ENCODE assay signal across 1 cellular context in genomic region chr20:48738399-48739304, GRCh38.
TF ChIP-seq lines count a peak whose summit lies in the region.

No MANE protein-coding gene starts in this region.

TF ChIP-seq in HepG2, 621 proteins besides CTCF, POLR2A, EP300 and RAD21 (continued from another document and continues in another):
- TF ChIP-seq HMGXB3 (CRISPR knock-in tag; IDR thresholded peaks at IDR 0.05; ENCODE audit: borderline replicate concordance) (no peak), CHD4 (IDR thresholded peaks at IDR 0.05; ENCODE audit: borderline replicate concordance, low read length) (no peak), WIZ (CRISPR knock-in tag; IDR thresholded peaks at IDR 0.05) (no peak), ZNF18 (CRISPR knock-in tag; IDR thresholded peaks at IDR 0.05; ENCODE audit: insufficient replicate concordance) (peak; percentile 71), TBX2 (CRISPR knock-in tag; IDR thresholded peaks at IDR 0.05; ENCODE audit: borderline replicate concordance) (peak; percentile 70), GRHL1 (CRISPR knock-in tag; conservative IDR thresholded peaks at IDR 0.05) (no peak), ZSCAN31 (CRISPR knock-in tag; IDR thresholded peaks at IDR 0.05; ENCODE audit: low read depth) (no peak), NFYB (CRISPR knock-in tag; IDR thresholded peaks at IDR 0.05) (no peak), RNF2 (conservative IDR thresholded peaks at IDR 0.05; ENCODE audit: low read depth) (no peak), TP53 (CRISPR knock-in tag; conservative IDR thresholded peaks at IDR 0.05) (no peak), MLXIP (CRISPR knock-in tag; IDR thresholded peaks at IDR 0.05; ENCODE audit: borderline replicate concordance) (no peak), SRSF4 (IDR thresholded peaks at IDR 0.05; ENCODE audit: low read depth, low read length, poor library complexity, severe bottlenecking) (no peak), U2AF1 (optimal IDR thresholded peaks at IDR 0.05; ENCODE audit: low read depth, low read length) (no peak), FOXP4 (CRISPR knock-in tag; IDR thresholded peaks at IDR 0.05) (peak; percentile 73), HBP1 (CRISPR knock-in tag; IDR thresholded peaks at IDR 0.05; ENCODE audit: low read depth) (no peak), DBP (CRISPR knock-in tag; IDR thresholded peaks at IDR 0.05; ENCODE audit: not compliant biosample characterization) (no peak), TERF1 (CRISPR knock-in tag; IDR thresholded peaks at IDR 0.05) (no peak), PHF5A (CRISPR knock-in tag; IDR thresholded peaks at IDR 0.05; ENCODE audit: low read depth, unreplicated experiment) (no peak), NCOA1 (CRISPR knock-in tag; IDR thresholded peaks at IDR 0.05) (no peak), JUN (CRISPR knock-in tag; IDR thresholded peaks at IDR 0.05) (no peak; the same call in 1 of the 2 replicates), ZNF747 (CRISPR knock-in tag; IDR thresholded peaks at IDR 0.05; ENCODE audit: borderline replicate concordance) (0 out of 2 replicates have a peak, but pooled peaks have one; percentile 31), KDM5B (CRISPR knock-in tag; IDR thresholded peaks at IDR 0.05; ENCODE audit: borderline replicate concordance) (no peak; the same call in 1 of the 2 replicates), FOXK1 (CRISPR knock-in tag; IDR thresholded peaks at IDR 0.05; ENCODE audit: borderline replicate concordance, low read depth) (no peak; the same call in 1 of the 2 replicates), PHF21A (CRISPR knock-in tag; IDR thresholded peaks at IDR 0.05) (peak; percentile 51), ZMYM2 (CRISPR knock-in tag; IDR thresholded peaks at IDR 0.05) (no peak), SRY (CRISPR knock-in tag; IDR thresholded peaks at IDR 0.05) (peak; percentile 69; the same call in 1 of the 2 replicates), RBM22 (optimal IDR thresholded peaks at IDR 0.05; ENCODE audit: low read length) (no peak), ZBTB7A (CRISPR knock-in tag; IDR thresholded peaks at IDR 0.05) (no peak), PPARG (CRISPR knock-in tag; conservative IDR thresholded peaks at IDR 0.05) (no peak), ZNF652 (CRISPR knock-in tag; IDR thresholded peaks at IDR 0.05; ENCODE audit: borderline replicate concordance, low read depth) (no peak), ATF6 (CRISPR knock-in tag; conservative IDR thresholded peaks at IDR 0.05) (no peak), ZSCAN29 (CRISPR knock-in tag; conservative IDR thresholded peaks at IDR 0.05) (0 out of 2 replicates have a peak, but pooled peaks have one; percentile 85), HHEX (CRISPR knock-in tag; IDR thresholded peaks at IDR 0.05) (peak; percentile 72; the same call in 1 of the 2 replicates), ZSCAN5A (CRISPR knock-in tag; IDR thresholded peaks at IDR 0.05; ENCODE audit: borderline replicate concordance) (no peak), ZNF180 (CRISPR knock-in tag; IDR thresholded peaks at IDR 0.05; ENCODE audit: borderline replicate concordance, low read depth) (no peak)
